ENCODE assay signal across 1 cellular context in the genomic region with DNA sequence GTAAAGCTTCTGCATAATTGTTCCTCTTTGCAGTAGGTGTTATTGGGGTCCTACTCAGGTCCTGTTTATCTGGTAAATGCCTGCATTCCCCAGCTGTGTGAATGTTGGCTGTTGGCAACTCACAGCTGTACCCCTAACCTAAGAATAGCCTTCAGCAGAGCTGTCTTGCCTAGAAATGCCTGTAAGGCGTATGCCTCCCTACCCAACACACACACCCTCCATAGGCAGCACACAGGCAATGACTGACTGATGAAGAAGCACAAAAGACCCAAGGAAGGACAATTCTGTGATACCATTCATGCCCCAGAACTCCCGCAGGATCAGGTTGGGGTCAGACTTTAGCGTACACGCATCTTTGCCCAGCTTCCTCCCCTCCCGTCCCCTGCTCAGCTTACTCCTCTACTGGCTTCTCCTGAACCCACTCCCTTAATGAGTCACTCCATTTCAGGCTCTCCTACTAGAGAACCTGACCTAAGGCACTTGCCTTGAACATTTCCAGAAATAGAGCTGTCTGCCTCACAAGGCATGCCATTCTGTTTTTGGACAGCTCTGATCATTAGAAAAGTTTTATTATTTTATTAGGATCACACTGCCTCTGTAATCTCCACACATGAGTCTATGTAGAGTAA.
TF ChIP-seq lines count a peak whose summit lies in the region.

No MANE protein-coding gene starts in this region.

TF ChIP-seq in IMR-90, 13 proteins besides CTCF, POLR2A, EP300 and RAD21:
- TF ChIP-seq MAFK (IDR thresholded peaks at IDR 0.05; ENCODE audit: low read depth, low read length) = no peak
- TF ChIP-seq, protein P1, sequence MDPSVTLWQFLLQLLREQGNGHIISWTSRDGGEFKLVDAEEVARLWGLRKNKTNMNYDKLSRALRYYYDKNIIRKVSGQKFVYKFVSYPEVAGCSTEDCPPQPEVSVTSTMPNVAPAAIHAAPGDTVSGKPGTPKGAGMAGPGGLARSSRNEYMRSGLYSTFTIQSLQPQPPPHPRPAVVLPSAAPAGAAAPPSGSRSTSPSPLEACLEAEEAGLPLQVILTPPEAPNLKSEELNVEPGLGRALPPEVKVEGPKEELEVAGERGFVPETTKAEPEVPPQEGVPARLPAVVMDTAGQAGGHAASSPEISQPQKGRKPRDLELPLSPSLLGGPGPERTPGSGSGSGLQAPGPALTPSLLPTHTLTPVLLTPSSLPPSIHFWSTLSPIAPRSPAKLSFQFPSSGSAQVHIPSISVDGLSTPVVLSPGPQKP (IDR thresholded peaks at IDR 0.05; ENCODE audit: borderline replicate concordance, low read depth, low read length) = no peak
